2 cellular contexts compared by ENCODE assay signal in the genomic region with DNA sequence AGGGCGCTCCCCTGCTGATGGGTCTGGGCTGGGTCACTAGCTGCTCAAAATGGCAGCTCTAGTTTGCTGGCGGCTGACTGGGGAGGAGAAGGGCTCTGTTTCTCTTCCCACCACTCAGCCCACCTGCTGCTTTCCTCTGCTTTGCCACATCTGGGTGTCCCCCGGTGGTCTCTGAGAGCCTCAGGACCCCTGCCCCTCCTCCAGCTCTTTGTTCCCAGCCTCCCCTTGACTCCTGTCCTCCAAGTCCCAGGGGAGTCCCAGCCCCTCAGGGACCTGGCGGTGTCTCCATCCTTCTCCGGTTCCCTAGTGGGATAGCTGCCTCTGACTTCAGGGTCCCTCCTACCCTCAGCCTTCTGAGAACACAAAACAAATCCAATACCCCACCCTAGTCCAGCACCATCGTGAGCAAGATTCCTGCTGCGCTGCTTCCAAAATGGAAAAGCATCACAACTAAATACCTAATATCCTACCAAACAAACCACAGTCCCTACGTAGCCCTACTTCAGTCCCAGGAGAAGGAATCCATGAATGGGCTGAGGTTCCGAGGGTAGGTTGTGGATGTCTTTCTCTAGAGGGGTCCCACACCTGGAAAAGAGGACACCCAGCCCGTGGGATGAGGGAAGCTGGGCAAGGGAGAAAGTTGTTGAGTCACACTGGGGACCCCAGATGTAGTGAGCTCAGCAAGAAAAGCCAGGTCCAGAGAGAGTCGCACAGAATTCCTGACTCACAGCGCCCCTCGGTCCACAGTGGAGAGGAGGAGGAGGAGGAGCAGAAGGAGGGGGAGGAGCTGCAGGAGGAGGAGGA.
TF ChIP-seq lines count a peak whose summit lies in the region.

No MANE protein-coding gene starts in this region.

TF ChIP-seq in SK-N-SH, 30 proteins besides CTCF, POLR2A, EP300 and RAD21:
- TF ChIP-seq, protein P1, sequence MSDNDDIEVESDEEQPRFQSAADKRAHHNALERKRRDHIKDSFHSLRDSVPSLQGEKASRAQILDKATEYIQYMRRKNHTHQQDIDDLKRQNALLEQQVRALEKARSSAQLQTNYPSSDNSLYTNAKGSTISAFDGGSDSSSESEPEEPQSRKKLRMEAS (IDR thresholded peaks at IDR 0.05; ENCODE audit: low read depth): no peak
- no peak for TF ChIP-seq RCOR1 (IDR thresholded peaks at IDR 0.05; ENCODE audit: low read length)
- no peak for TF ChIP-seq YY1 (IDR thresholded peaks at IDR 0.05; ENCODE audit: low read depth)

TF ChIP-seq in SK-N-SH treated with all-trans-retinoic acid at 6 μM for 48 hours, 23 proteins besides CTCF, POLR2A, EP300 and RAD21:
- TF ChIP-seq, protein P2, sequence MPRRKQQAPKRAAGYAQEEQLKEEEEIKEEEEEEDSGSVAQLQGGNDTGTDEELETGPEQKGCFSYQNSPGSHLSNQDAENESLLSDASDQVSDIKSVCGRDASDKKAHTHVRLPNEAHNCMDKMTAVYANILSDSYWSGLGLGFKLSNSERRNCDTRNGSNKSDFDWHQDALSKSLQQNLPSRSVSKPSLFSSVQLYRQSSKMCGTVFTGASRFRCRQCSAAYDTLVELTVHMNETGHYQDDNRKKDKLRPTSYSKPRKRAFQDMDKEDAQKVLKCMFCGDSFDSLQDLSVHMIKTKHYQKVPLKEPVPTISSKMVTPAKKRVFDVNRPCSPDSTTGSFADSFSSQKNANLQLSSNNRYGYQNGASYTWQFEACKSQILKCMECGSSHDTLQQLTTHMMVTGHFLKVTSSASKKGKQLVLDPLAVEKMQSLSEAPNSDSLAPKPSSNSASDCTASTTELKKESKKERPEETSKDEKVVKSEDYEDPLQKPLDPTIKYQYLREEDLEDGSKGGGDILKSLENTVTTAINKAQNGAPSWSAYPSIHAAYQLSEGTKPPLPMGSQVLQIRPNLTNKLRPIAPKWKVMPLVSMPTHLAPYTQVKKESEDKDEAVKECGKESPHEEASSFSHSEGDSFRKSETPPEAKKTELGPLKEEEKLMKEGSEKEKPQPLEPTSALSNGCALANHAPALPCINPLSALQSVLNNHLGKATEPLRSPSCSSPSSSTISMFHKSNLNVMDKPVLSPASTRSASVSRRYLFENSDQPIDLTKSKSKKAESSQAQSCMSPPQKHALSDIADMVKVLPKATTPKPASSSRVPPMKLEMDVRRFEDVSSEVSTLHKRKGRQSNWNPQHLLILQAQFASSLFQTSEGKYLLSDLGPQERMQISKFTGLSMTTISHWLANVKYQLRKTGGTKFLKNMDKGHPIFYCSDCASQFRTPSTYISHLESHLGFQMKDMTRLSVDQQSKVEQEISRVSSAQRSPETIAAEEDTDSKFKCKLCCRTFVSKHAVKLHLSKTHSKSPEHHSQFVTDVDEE (CRISPR knock-in tag; IDR thresholded peaks at IDR 0.05): no peak
- no peak for TF ChIP-seq ZFP3 (CRISPR knock-in tag; IDR thresholded peaks at IDR 0.05)
- TF ChIP-seq ZC3H10 (CRISPR knock-in tag; IDR thresholded peaks at IDR 0.05): no peak
- no peak for TF ChIP-seq ESRRG (CRISPR knock-in tag; IDR thresholded peaks at IDR 0.05)
- TF ChIP-seq PATZ1 (CRISPR knock-in tag; IDR thresholded peaks at IDR 0.05; ENCODE audit: borderline replicate concordance): no peak
- TF ChIP-seq CSRNP3 (CRISPR knock-in tag; IDR thresholded peaks at IDR 0.05): no peak
